ENCODE assay signal across 8 cellular contexts in genomic region chr17:700504-701094, GRCh38. TPM values are rescaled to one million over a fixed set of nuclear protein-coding genes. Genes with fewer than 3 reads are reported as not detected.
DNase-seq lines count a peak whose midpoint lies in the region; ATAC-seq and TF ChIP-seq lines count a peak whose summit lies in the region.

No MANE protein-coding gene starts in this region.

- no peak overlapping the region for H3K9ac ChIP-seq in parathyroid adenoma

- intact Hi-C loops in CD8-positive, alpha-beta T cell (cut with DNase I, micrococcal nuclease), result loop anchor here (1.0 to 2.0 kb wide), 3 partner anchors 288 to 558 kb away; no protein-coding TSS in a partner anchor

- no peaks in the 10 kb centered on the region for H3K27me3 Mint-ChIP-seq in CD8-positive, alpha-beta T cell (ENCODE audit: low read depth)

- H3K27ac ChIP-seq in CD8-positive, alpha-beta T cell (ENCODE audit: low read depth, low read length), result no peak overlapping the region
- H3K27ac ChIP-seq in parathyroid adenoma, result no peak overlapping the region
- no peak overlapping the region for H3K27ac ChIP-seq in substantia nigra (ENCODE audit: low read depth, low read length, poor library complexity, severe bottlenecking)

- H3K4me3 Mint-ChIP-seq in CD8-positive, alpha-beta T cell, result no peak overlapping the region

- CTCF ChIA-PET in CD8-positive, alpha-beta T cell (lab: Charles Lee), result interaction anchor here (0.7 to 8.6 kb wide), 46 partner anchors 10 to 556 kb away, joined by 3 to 136 read pairs (median 4); partner anchors contain the start of genes GEMIN4 and VPS53

- H3K4me1 ChIP-seq in CD8-positive, alpha-beta T cell (ENCODE audit: insufficient read depth, low read length), result no peaks in the 10 kb centered on the region
- H3K4me1 ChIP-seq in parathyroid adenoma, result peaks cover 9% of the 10 kb centered on the region

- peak; percentile 74 for ATAC-seq in CD8-positive, alpha-beta T cell

- H3K4me1 Mint-ChIP-seq in CD8-positive, alpha-beta T cell (ENCODE audit: low read depth), result peaks cover 2% of the 10 kb centered on the region

- H3K79me2 ChIP-seq in parathyroid adenoma, result peaks cover 16% of the 10 kb centered on the region

- peak; percentile 84 for TF ChIP-seq CTCF in CD8-positive, alpha-beta T cell (IDR thresholded peaks at IDR 0.05)
- peak; percentile 83 for TF ChIP-seq CTCF in parathyroid adenoma (IDR thresholded peaks at IDR 0.05)

- no peaks in the 10 kb centered on the region for H3K27me3 ChIP-seq in CD8-positive, alpha-beta T cell (ENCODE audit: insufficient read depth, low read length)
- H3K27me3 ChIP-seq in H7 (ENCODE audit: control insufficient read depth, insufficient read depth, low read length) (no peaks in the 10 kb centered on the region), parathyroid adenoma (ENCODE audit: control insufficient read depth, insufficient read depth, low read length) (no peaks in the 10 kb centered on the region)

- no peak overlapping the region for H3K27ac Mint-ChIP-seq in CD8-positive, alpha-beta T cell

- no peak overlapping the region for H3K4me3 ChIP-seq in CD8-positive, alpha-beta T cell (ENCODE audit: low read depth, low read length)
- H3K4me3 ChIP-seq in H7 (ENCODE audit: insufficient read depth, low read depth, low read length) (no peak overlapping the region), parathyroid adenoma (ENCODE audit: low read depth, low read length) (no peak overlapping the region)

- H3K36me3 ChIP-seq in CD8-positive, alpha-beta T cell (ENCODE audit: insufficient read depth, low read length), result peaks cover 22% of the 10 kb centered on the region
- H3K36me3 ChIP-seq in H7 (replicated peaks; ENCODE audit: control insufficient read depth, insufficient read depth, low read length), result no peaks in the 10 kb centered on the region; the same call in 1 of the 2 replicates
- H3K36me3 ChIP-seq in parathyroid adenoma (ENCODE audit: control insufficient read depth, insufficient read depth, low read length), result no peaks in the 10 kb centered on the region

- peaks cover 42% of the 10 kb centered on the region for H3K36me3 Mint-ChIP-seq in CD8-positive, alpha-beta T cell

- H3K9me3 Mint-ChIP-seq in CD8-positive, alpha-beta T cell, result no peaks in the 10 kb centered on the region

- no peak for DNase-seq in CD8-positive, alpha-beta T cell
- DNase-seq in H7 (peak; percentile 63), SK-N-DZ (ENCODE audit: low spot score) (peak; percentile 45), fibroblast of gingiva (ENCODE audit: low read depth) (peak; percentile 17), substantia nigra (lab: John Stamatoyannopoulos, UW) (no peak), T-helper 9 cell (no peak)
- no peak for DNase-seq in activated CD4-positive, alpha-beta T cell treated with anti-CD3 and anti-CD28 coated beads, Interleukin-2, amount 50 U/mL, for 48 hours

- H3K4me2 ChIP-seq in parathyroid adenoma (ENCODE audit: low read length), result no peak overlapping the region

- H3K9me3 ChIP-seq in CD8-positive, alpha-beta T cell (ENCODE audit: low read length), result no peaks in the 10 kb centered on the region
- H3K9me3 ChIP-seq in parathyroid adenoma (ENCODE audit: control insufficient read depth, low read length), result no peaks in the 10 kb centered on the region

- no peak overlapping the region for H2AFZ ChIP-seq in parathyroid adenoma

- POLR2A ChIA-PET in CD8-positive, alpha-beta T cell (lab: Charles Lee), result interaction anchor here (1.1 to 2.0 kb wide), 3 partner anchors 14 to 289 kb away, joined by 3 to 13 read pairs (median 3); partner anchors contain the start of gene VPS53

RNA-seq across cellular contexts. Expression of gene VPS53, which starts 14.0 kb away (rescaled TPM):
- 10 to 100 TPM; 49.3 to 51.5 TPM for total RNA-seq in CD8-positive, alpha-beta T cell
- total RNA-seq in H7 (2014; rRNA removed; shearing (Covaris generic)), result 7.9 and 9.6 TPM in 2 replicates
- 4.2 and 8.1 TPM in 2 replicates for polyA plus RNA-seq in SK-N-DZ (2014; cell fraction: cytosol; rRNA removed)
- polyA plus RNA-seq in SK-N-DZ (2014; cell fraction: nucleus; rRNA removed), result 3.5 and 13.4 TPM in 2 replicates

RNA-seq across cellular contexts. Expression of gene TLCD3A, which starts 31.8 kb away (rescaled TPM):
- 1 to 10 TPM; 1.5 to 3.2 TPM for total RNA-seq in CD8-positive, alpha-beta T cell
- total RNA-seq in H7 (2014; rRNA removed; shearing (Covaris generic)), result 11.0 and 12.4 TPM in 2 replicates
- polyA plus RNA-seq in SK-N-DZ (2014; cell fraction: cytosol; rRNA removed), result 11.3 and 14.6 TPM in 2 replicates
- polyA plus RNA-seq in SK-N-DZ (2014; cell fraction: nucleus; rRNA removed), result 10.8 and 18.1 TPM in 2 replicates

RNA-seq across cellular contexts. Expression of gene GEMIN4, which starts 51.5 kb away (rescaled TPM):
- 10 to 100 TPM; 19.1 to 19.2 TPM for total RNA-seq in CD8-positive, alpha-beta T cell
- 21.4 and 29.4 TPM in 2 replicates for total RNA-seq in H7 (2014; rRNA removed; shearing (Covaris generic))
- polyA plus RNA-seq in SK-N-DZ (2014; cell fraction: cytosol; rRNA removed), result 14.3 and 19.6 TPM in 2 replicates
- polyA plus RNA-seq in SK-N-DZ (2014; cell fraction: nucleus; rRNA removed), result 10.7 and 13.6 TPM in 2 replicates

Comparison
In these comparisons a context has a peak if more than half of its experiments do, and no peak if none do; other contexts are left out.
1. DNase-seq: peak in H7 (single experiment), SK-N-DZ (single experiment) and fibroblast of gingiva (single experiment); none in CD8-positive, alpha-beta T cell (0 of 7), substantia nigra (0 of 49), T-helper 9 cell (single experiment) and activated CD4-positive, alpha-beta T cell treated with anti-CD3 and anti-CD28 coated beads, Interleukin-2, amount 50 U/mL, for 48 hours (0 of 2).